ENCODE assay signal across 9 cellular contexts in the genomic region with DNA sequence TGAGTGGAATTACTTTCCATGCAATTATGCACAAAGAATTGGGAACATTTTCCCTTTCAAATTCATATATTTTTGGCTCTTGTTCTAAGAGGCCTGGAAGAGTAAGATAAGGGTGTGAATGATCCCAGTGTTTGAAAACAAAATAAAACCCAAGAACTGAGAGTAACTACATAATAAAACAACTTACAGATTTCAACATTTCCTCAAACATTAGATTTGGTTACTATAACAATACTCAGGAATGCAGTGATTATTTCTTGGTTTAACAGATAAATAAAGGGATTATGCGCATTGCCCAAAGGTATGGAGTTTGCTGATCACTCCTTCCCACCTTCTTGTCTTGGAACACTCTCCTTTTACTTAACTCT.
DNase-seq lines count a peak whose midpoint lies in the region; ATAC-seq and TF ChIP-seq lines count a peak whose summit lies in the region.
"Had no signal": no experiment of that assay in that cellular context is flagged by ENCODE, and none has a peak within 500 bp of the region (broad histone marks: within the 10 kb centered on the region; RNA-seq: fewer than 3 reads in every experiment).

No MANE protein-coding gene starts in this region.

- H3K36me3 Mint-ChIP-seq in Calu3 (ENCODE audit: insufficient read depth, unreplicated experiment) = peaks cover 7% of the 10 kb centered on the region
- peaks cover 63% of the 10 kb centered on the region for H3K36me3 Mint-ChIP-seq in activated T-helper 17 cell treated with anti-CD3 and anti-CD28 coated beads, Interleukin-2, amount 50 U/mL, for 72 hours (ENCODE audit: low read depth)

- CTCF ChIA-PET in Calu3 (lab: Charles Lee) = interaction anchor here (1.0 to 1.8 kb wide), 2 partner anchors 23 to 275 kb away, joined by 4 to 7 read pairs; no protein-coding TSS in a partner anchor

- intact Hi-C loops in Calu3 (cut with micrococcal nuclease; ENCODE audit: unreplicated experiment) = loop anchor here (10.0 kb wide), 1 partner anchor 54 kb away; no protein-coding TSS in a partner anchor

- no peak overlapping the region for H3K4me3 ChIP-seq in fibroblast of pulmonary artery (replicated peaks; ENCODE audit: low read depth, low read length)
- H3K4me3 ChIP-seq: K562 had no signal

- TF ChIP-seq CTCF in Calu3 (IDR thresholded peaks at IDR 0.05; ENCODE audit: unreplicated experiment) = no peak
- TF ChIP-seq CTCF in fibroblast of pulmonary artery (IDR thresholded peaks at IDR 0.05; ENCODE audit: low read length, missing control alignments) = no peak

- DNase-seq in Calu3 (no peak), fibroblast of pulmonary artery (ENCODE audit: low read depth) (peak; percentile 88), renal cortical epithelial cell (ENCODE audit: low read depth) (peak; percentile 41), OCI-M1 (lab: John Stamatoyannopoulos, UW) (no peak), glomerular visceral epithelial cell (ENCODE audit: extremely low spot score) (no peak), NCI-H345 (lab: John Stamatoyannopoulos, UW) (no peak)

- H3K27ac Mint-ChIP-seq in Calu3 (ENCODE audit: unreplicated experiment) = peak overlapping the region; percentile 56
- H3K27ac Mint-ChIP-seq in activated T-helper 17 cell treated with anti-CD3 and anti-CD28 coated beads, Interleukin-2, amount 50 U/mL, for 72 hours = peak overlapping the region; percentile 12

- H3K4me3 Mint-ChIP-seq in Calu3 (ENCODE audit: low read depth, unreplicated experiment) = no peak overlapping the region
- no peak overlapping the region for H3K4me3 Mint-ChIP-seq in activated T-helper 17 cell treated with anti-CD3 and anti-CD28 coated beads, Interleukin-2, amount 50 U/mL, for 72 hours

- peaks cover 37% of the 10 kb centered on the region for H3K4me1 Mint-ChIP-seq in Calu3 (ENCODE audit: low read depth, unreplicated experiment)
- peaks cover 25% of the 10 kb centered on the region for H3K4me1 Mint-ChIP-seq in activated T-helper 17 cell treated with anti-CD3 and anti-CD28 coated beads, Interleukin-2, amount 50 U/mL, for 72 hours

- BruUV-seq in Calu3 (replicated peaks; lab: Mats Ljungman, UMichigan) = no TSS peak

- H3K27me3 Mint-ChIP-seq in Calu3 (ENCODE audit: unreplicated experiment) = no peaks in the 10 kb centered on the region
- H3K27me3 Mint-ChIP-seq in activated T-helper 17 cell treated with anti-CD3 and anti-CD28 coated beads, Interleukin-2, amount 50 U/mL, for 72 hours = no peaks in the 10 kb centered on the region

- peaks cover 3% of the 10 kb centered on the region for H3K9me3 Mint-ChIP-seq in Calu3 (ENCODE audit: low read depth, unreplicated experiment)
- peaks cover 7% of the 10 kb centered on the region for H3K9me3 Mint-ChIP-seq in activated T-helper 17 cell treated with anti-CD3 and anti-CD28 coated beads, Interleukin-2, amount 50 U/mL, for 72 hours

- no peak for ATAC-seq in activated T-helper 17 cell treated with anti-CD3 and anti-CD28 coated beads, Interleukin-2, amount 50 U/mL, for 72 hours (replicated peaks)
- no peak for ATAC-seq in HG02763 (IDR thresholded peaks at IDR 0.05; ENCODE audit: unreplicated experiment)
- ATAC-seq: K562 had no signal

Comparison
In these comparisons a context has a peak if more than half of its experiments do, and no peak if none do; other contexts are left out.
1. DNase-seq: peak in fibroblast of pulmonary artery (single experiment) and renal cortical epithelial cell (single experiment); none in Calu3 (single experiment), OCI-M1 (single experiment), glomerular visceral epithelial cell (single experiment) and NCI-H345 (single experiment).